In the genomic region with DNA sequence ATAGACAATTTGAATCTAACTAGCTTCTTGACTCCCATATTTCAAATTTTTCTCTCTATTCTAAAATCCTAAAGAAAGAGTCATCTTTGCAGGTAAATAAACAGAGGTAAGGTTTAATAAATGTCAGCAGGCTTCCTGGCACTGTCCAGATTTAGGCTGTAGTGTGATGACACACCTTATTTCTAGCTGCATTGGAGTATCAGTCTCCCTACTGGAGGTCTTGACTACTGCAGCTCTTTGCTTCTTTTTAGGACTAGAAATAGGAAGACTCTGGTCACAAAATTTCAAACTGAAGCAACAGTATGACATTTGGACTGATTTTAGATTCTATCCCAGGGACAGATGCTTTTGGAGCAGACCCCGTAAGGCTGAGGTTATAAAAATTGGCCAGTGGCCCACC, we compare ENCODE assay signal across 1 cellular context.
TF ChIP-seq lines count a peak whose summit lies in the region.

No MANE protein-coding gene starts in this region.

TF ChIP-seq in GM23338, 12 proteins besides CTCF, POLR2A, EP300 and RAD21 (continued from another document):
- TF ChIP-seq, protein P1, sequence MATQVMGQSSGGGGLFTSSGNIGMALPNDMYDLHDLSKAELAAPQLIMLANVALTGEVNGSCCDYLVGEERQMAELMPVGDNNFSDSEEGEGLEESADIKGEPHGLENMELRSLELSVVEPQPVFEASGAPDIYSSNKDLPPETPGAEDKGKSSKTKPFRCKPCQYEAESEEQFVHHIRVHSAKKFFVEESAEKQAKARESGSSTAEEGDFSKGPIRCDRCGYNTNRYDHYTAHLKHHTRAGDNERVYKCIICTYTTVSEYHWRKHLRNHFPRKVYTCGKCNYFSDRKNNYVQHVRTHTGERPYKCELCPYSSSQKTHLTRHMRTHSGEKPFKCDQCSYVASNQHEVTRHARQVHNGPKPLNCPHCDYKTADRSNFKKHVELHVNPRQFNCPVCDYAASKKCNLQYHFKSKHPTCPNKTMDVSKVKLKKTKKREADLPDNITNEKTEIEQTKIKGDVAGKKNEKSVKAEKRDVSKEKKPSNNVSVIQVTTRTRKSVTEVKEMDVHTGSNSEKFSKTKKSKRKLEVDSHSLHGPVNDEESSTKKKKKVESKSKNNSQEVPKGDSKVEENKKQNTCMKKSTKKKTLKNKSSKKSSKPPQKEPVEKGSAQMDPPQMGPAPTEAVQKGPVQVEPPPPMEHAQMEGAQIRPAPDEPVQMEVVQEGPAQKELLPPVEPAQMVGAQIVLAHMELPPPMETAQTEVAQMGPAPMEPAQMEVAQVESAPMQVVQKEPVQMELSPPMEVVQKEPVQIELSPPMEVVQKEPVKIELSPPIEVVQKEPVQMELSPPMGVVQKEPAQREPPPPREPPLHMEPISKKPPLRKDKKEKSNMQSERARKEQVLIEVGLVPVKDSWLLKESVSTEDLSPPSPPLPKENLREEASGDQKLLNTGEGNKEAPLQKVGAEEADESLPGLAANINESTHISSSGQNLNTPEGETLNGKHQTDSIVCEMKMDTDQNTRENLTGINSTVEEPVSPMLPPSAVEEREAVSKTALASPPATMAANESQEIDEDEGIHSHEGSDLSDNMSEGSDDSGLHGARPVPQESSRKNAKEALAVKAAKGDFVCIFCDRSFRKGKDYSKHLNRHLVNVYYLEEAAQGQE (IDR thresholded peaks at IDR 0.05; ENCODE audit: unreplicated experiment) = no peak
- TF ChIP-seq POLR2AphosphoS5 (IDR thresholded peaks at IDR 0.05; ENCODE audit: low read depth) (no peak), NANOG (IDR thresholded peaks at IDR 0.05; ENCODE audit: borderline replicate concordance) (no peak), EZH2phosphoT487 (IDR thresholded peaks at IDR 0.05; ENCODE audit: unreplicated experiment) (no peak), ZNF331 (CRISPR knock-in tag; IDR thresholded peaks at IDR 0.05; ENCODE audit: low read depth) (no peak), JUNB (IDR thresholded peaks at IDR 0.05; ENCODE audit: unreplicated experiment) (no peak), CREB1 (CRISPR knock-in tag; IDR thresholded peaks at IDR 0.05; ENCODE audit: low read depth) (no peak)
TF ChIP-seq in GM23338: peak in this region for 0.
